In genomic region chr3:32401541-32402052, GRCh38 we compare ENCODE assay signal across 1 cellular context.
A peak's percentile ranks its signal among the peaks of the same experiment; 100 is the strongest.
TF ChIP-seq lines count a peak whose summit lies in the region.

No MANE protein-coding gene starts in this region.

TF ChIP-seq in HepG2, 621 proteins besides CTCF, POLR2A, EP300 and RAD21 (continued from another document and continues in another):
- TF ChIP-seq, protein P1, sequence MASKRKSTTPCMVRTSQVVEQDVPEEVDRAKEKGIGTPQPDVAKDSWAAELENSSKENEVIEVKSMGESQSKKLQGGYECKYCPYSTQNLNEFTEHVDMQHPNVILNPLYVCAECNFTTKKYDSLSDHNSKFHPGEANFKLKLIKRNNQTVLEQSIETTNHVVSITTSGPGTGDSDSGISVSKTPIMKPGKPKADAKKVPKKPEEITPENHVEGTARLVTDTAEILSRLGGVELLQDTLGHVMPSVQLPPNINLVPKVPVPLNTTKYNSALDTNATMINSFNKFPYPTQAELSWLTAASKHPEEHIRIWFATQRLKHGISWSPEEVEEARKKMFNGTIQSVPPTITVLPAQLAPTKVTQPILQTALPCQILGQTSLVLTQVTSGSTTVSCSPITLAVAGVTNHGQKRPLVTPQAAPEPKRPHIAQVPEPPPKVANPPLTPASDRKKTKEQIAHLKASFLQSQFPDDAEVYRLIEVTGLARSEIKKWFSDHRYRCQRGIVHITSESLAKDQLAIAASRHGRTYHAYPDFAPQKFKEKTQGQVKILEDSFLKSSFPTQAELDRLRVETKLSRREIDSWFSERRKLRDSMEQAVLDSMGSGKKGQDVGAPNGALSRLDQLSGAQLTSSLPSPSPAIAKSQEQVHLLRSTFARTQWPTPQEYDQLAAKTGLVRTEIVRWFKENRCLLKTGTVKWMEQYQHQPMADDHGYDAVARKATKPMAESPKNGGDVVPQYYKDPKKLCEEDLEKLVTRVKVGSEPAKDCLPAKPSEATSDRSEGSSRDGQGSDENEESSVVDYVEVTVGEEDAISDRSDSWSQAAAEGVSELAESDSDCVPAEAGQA (IDR thresholded peaks at IDR 0.05; ENCODE audit: low read depth): no peak
- TF ChIP-seq, protein P1 (CRISPR knock-in tag; IDR thresholded peaks at IDR 0.05; ENCODE audit: borderline replicate concordance): 0 out of 2 replicates have a peak, but pooled peaks have one; percentile 22
- TF ChIP-seq DMAP1 (CRISPR knock-in tag; IDR thresholded peaks at IDR 0.05): peak; percentile 91
- TF ChIP-seq, protein P2, sequence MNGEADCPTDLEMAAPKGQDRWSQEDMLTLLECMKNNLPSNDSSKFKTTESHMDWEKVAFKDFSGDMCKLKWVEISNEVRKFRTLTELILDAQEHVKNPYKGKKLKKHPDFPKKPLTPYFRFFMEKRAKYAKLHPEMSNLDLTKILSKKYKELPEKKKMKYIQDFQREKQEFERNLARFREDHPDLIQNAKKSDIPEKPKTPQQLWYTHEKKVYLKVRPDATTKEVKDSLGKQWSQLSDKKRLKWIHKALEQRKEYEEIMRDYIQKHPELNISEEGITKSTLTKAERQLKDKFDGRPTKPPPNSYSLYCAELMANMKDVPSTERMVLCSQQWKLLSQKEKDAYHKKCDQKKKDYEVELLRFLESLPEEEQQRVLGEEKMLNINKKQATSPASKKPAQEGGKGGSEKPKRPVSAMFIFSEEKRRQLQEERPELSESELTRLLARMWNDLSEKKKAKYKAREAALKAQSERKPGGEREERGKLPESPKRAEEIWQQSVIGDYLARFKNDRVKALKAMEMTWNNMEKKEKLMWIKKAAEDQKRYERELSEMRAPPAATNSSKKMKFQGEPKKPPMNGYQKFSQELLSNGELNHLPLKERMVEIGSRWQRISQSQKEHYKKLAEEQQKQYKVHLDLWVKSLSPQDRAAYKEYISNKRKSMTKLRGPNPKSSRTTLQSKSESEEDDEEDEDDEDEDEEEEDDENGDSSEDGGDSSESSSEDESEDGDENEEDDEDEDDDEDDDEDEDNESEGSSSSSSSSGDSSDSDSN (CRISPR knock-in tag; IDR thresholded peaks at IDR 0.05): peak; percentile 98
- no peak for TF ChIP-seq CBX1 (IDR thresholded peaks at IDR 0.05; ENCODE audit: low read depth)
- TF ChIP-seq ZNF430 (CRISPR knock-in tag; IDR thresholded peaks at IDR 0.05): peak; percentile 89; the same call in 1 of the 2 replicates
- peak; percentile 72; the same call in 1 of the 2 replicates for TF ChIP-seq SPEN (CRISPR knock-in tag; IDR thresholded peaks at IDR 0.05; ENCODE audit: low read depth)
- no peak for TF ChIP-seq CBX2 (IDR thresholded peaks at IDR 0.05; ENCODE audit: low read depth, low read length)
- TF ChIP-seq CBX2 (CRISPR knock-in tag; IDR thresholded peaks at IDR 0.05; ENCODE audit: low read depth): no peak
- TF ChIP-seq ZNF737 (CRISPR knock-in tag; IDR thresholded peaks at IDR 0.05; ENCODE audit: borderline replicate concordance): 0 out of 2 replicates have a peak, but pooled peaks have one; percentile 85
- 0 out of 2 replicates have a peak, but pooled peaks have one; percentile 75 for TF ChIP-seq ZNF614 (CRISPR knock-in tag; IDR thresholded peaks at IDR 0.05; ENCODE audit: borderline replicate concordance)
- TF ChIP-seq YEATS4 (CRISPR knock-in tag; IDR thresholded peaks at IDR 0.05; ENCODE audit: borderline replicate concordance): peak; percentile 80; the same call in 1 of the 2 replicates
- peak; percentile 51; the same call in 1 of the 2 replicates for TF ChIP-seq TMF1 (CRISPR knock-in tag; IDR thresholded peaks at IDR 0.05; ENCODE audit: low read depth)
- TF ChIP-seq ZNF180 (CRISPR knock-in tag; IDR thresholded peaks at IDR 0.05; ENCODE audit: borderline replicate concordance, low read depth): no peak
- no peak for TF ChIP-seq FUBP1 (CRISPR knock-in tag; IDR thresholded peaks at IDR 0.05; ENCODE audit: borderline replicate concordance)
- TF ChIP-seq ZNF136 (CRISPR knock-in tag; IDR thresholded peaks at IDR 0.05; ENCODE audit: low read depth): peak; percentile 71; the same call in 1 of the 2 replicates
- TF ChIP-seq ZMYM4 (CRISPR knock-in tag; IDR thresholded peaks at IDR 0.05): peak; percentile 55; the same call in 1 of the 2 replicates
- TF ChIP-seq GZF1 (CRISPR knock-in tag; IDR thresholded peaks at IDR 0.05): peak; percentile 78
- TF ChIP-seq NRL (CRISPR knock-in tag; IDR thresholded peaks at IDR 0.05; ENCODE audit: borderline replicate concordance): peak; percentile 91; the same call in 1 of the 2 replicates
- peak; percentile 35; the same call in 1 of the 2 replicates for TF ChIP-seq ZNF609 (CRISPR knock-in tag; IDR thresholded peaks at IDR 0.05; ENCODE audit: borderline replicate concordance)
- 0 out of 2 replicates have a peak, but pooled peaks have one; percentile 54 for TF ChIP-seq ZNF343 (CRISPR knock-in tag; IDR thresholded peaks at IDR 0.05)
- TF ChIP-seq IRX3 (CRISPR knock-in tag; IDR thresholded peaks at IDR 0.05; ENCODE audit: borderline replicate concordance, low read depth): peak; percentile 59
- TF ChIP-seq NFYB (CRISPR knock-in tag; IDR thresholded peaks at IDR 0.05): no peak
- TF ChIP-seq ZNF777 (CRISPR knock-in tag; IDR thresholded peaks at IDR 0.05): no peak
- TF ChIP-seq ZNF746 (CRISPR knock-in tag; IDR thresholded peaks at IDR 0.05): 0 out of 2 replicates have a peak, but pooled peaks have one; percentile 65
- TF ChIP-seq CCAR2 (optimal IDR thresholded peaks at IDR 0.05; ENCODE audit: low read depth, low read length): no peak
- TF ChIP-seq DNMT3B (CRISPR knock-in tag; conservative IDR thresholded peaks at IDR 0.05): no peak
- TF ChIP-seq ZNF431 (CRISPR knock-in tag; IDR thresholded peaks at IDR 0.05; ENCODE audit: borderline replicate concordance, low read depth): no peak
- TF ChIP-seq ZNF329 (CRISPR knock-in tag; IDR thresholded peaks at IDR 0.05; ENCODE audit: low read depth): peak; percentile 81; the same call in 1 of the 2 replicates
- TF ChIP-seq HOXA5 (CRISPR knock-in tag; IDR thresholded peaks at IDR 0.05): peak; percentile 71; the same call in 1 of the 2 replicates
- TF ChIP-seq ELF1 (CRISPR knock-in tag; IDR thresholded peaks at IDR 0.05): peak; percentile 43; the same call in 1 of the 2 replicates
- peak; percentile 86; the same call in 1 of the 2 replicates for TF ChIP-seq ZNF768 (CRISPR knock-in tag; IDR thresholded peaks at IDR 0.05)
- TF ChIP-seq IKZF1 (IDR thresholded peaks at IDR 0.05): no peak
- peak; percentile 59; the same call in 1 of the 2 replicates for TF ChIP-seq TBX2 (CRISPR knock-in tag; IDR thresholded peaks at IDR 0.05; ENCODE audit: borderline replicate concordance)
- TF ChIP-seq HNF1B (CRISPR knock-in tag; IDR thresholded peaks at IDR 0.05): peak; percentile 59; the same call in 1 of the 2 replicates
- TF ChIP-seq ZNF331 (CRISPR knock-in tag; IDR thresholded peaks at IDR 0.05): peak; percentile 62; the same call in 1 of the 2 replicates
- TF ChIP-seq ETV6 (CRISPR knock-in tag; conservative IDR thresholded peaks at IDR 0.05): no peak
- no peak; the same call in 1 of the 2 replicates for TF ChIP-seq RNF2 (conservative IDR thresholded peaks at IDR 0.05; ENCODE audit: low read depth)
- TF ChIP-seq ZBTB7A (CRISPR knock-in tag; IDR thresholded peaks at IDR 0.05): 0 out of 2 replicates have a peak, but pooled peaks have one; percentile 78
- TF ChIP-seq FOXA1 (IDR thresholded peaks at IDR 0.05): no peak
- 0 out of 2 replicates have a peak, but pooled peaks have one; percentile 5 for TF ChIP-seq FOXA1 (CRISPR knock-in tag; IDR thresholded peaks at IDR 0.05)
- TF ChIP-seq SNRNP70 (IDR thresholded peaks at IDR 0.05; ENCODE audit: low read depth, low read length): no peak
- TF ChIP-seq GFI1 (CRISPR knock-in tag; IDR thresholded peaks at IDR 0.05; ENCODE audit: borderline replicate concordance): peak; percentile 78
- peak; percentile 81; the same call in 1 of the 2 replicates for TF ChIP-seq BRD4 (CRISPR knock-in tag; IDR thresholded peaks at IDR 0.05)
- TF ChIP-seq HOXA9 (CRISPR knock-in tag; IDR thresholded peaks at IDR 0.05; ENCODE audit: borderline replicate concordance): 0 out of 2 replicates have a peak, but pooled peaks have one; percentile 43
- TF ChIP-seq, protein P3, sequence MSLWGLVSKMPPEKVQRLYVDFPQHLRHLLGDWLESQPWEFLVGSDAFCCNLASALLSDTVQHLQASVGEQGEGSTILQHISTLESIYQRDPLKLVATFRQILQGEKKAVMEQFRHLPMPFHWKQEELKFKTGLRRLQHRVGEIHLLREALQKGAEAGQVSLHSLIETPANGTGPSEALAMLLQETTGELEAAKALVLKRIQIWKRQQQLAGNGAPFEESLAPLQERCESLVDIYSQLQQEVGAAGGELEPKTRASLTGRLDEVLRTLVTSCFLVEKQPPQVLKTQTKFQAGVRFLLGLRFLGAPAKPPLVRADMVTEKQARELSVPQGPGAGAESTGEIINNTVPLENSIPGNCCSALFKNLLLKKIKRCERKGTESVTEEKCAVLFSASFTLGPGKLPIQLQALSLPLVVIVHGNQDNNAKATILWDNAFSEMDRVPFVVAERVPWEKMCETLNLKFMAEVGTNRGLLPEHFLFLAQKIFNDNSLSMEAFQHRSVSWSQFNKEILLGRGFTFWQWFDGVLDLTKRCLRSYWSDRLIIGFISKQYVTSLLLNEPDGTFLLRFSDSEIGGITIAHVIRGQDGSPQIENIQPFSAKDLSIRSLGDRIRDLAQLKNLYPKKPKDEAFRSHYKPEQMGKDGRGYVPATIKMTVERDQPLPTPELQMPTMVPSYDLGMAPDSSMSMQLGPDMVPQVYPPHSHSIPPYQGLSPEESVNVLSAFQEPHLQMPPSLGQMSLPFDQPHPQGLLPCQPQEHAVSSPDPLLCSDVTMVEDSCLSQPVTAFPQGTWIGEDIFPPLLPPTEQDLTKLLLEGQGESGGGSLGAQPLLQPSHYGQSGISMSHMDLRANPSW (CRISPR knock-in tag; IDR thresholded peaks at IDR 0.05; ENCODE audit: borderline replicate concordance): no peak
- no peak for TF ChIP-seq ZNF264 (CRISPR knock-in tag; IDR thresholded peaks at IDR 0.05)
